In genomic region chr2:195364015-195364965, GRCh38 we compare ENCODE assay signal across 14 cellular contexts.
DNase-seq lines count a peak whose midpoint lies in the region; ATAC-seq, FAIRE-seq and TF ChIP-seq lines count a peak whose summit lies in the region.
"Had no signal": no experiment of that assay in that cellular context is flagged by ENCODE, and none has a peak within 500 bp of the region (broad histone marks: within the 10 kb centered on the region; RNA-seq: fewer than 3 reads in every experiment).

No MANE protein-coding gene starts in this region.

- no peaks in the 10 kb centered on the region for H3K27me3 Mint-ChIP-seq in activated T-cell treated with anti-CD3 and anti-CD28 coated beads, Interleukin-2, amount 50 U/mL, for 4 hours (ENCODE audit: low read depth)
- H3K27me3 Mint-ChIP-seq: activated naive CD8-positive, alpha-beta T cell treated with anti-CD3 and anti-CD28 coated beads, Interleukin-2, amount 10 ng/mL, durations not matched to agents 7 days and 5 days; B cell had no signal

- intact Hi-C loops in endothelial cell of umbilical vein (cut with micrococcal nuclease): loop anchor here (5.0 kb wide), 1 partner anchor 293 kb away; the partner anchor contains the start of gene SLC39A10

- H3K27ac ChIP-seq in endothelial cell of umbilical vein (ENCODE audit: insufficient read depth, low read depth, low read length): peak overlapping the region; percentile 35

- DNase-seq in activated T-cell treated with anti-CD3 and anti-CD28 coated beads, Interleukin-2, amount 50 U/mL, for 4 hours: no peak
- DNase-seq in activated T-cell treated with anti-CD3 and anti-CD28 coated beads, Interleukin-2, amount 50 U/mL, for 1 hour: no peak
- DNase-seq in NCI-H69 (lab: John Stamatoyannopoulos, UW) (peak; percentile 15), endothelial cell of umbilical vein (ENCODE audit: low read depth, low spot score) (peak; percentile 61), renal cortical epithelial cell (ENCODE audit: low read depth) (peak; percentile 53), HUDEP-2 (lab: John Stamatoyannopoulos, UW; ENCODE audit: unreplicated experiment in 76 of 76) (no peak)
- DNase-seq: activated CD4-positive, alpha-beta T cell treated with anti-CD3 and anti-CD28 coated beads for 1 hour; activated naive CD8-positive, alpha-beta T cell treated with anti-CD3 and anti-CD28 coated beads, Interleukin-2, amount 10 ng/mL, durations not matched to agents 7 days and 5 days; stimulated activated naive CD4-positive, alpha-beta T cell had no signal

- no peak for FAIRE-seq in endothelial cell of umbilical vein (lab: Jason Lieb, UNC)
- FAIRE-seq: islet of Langerhans had no signal

- no peaks in the 10 kb centered on the region for H3K36me3 ChIP-seq in endothelial cell of umbilical vein (ENCODE audit: control insufficient read depth in 2 of 2, extremely low read depth in 1 of 2, insufficient read depth in 2 of 2, low read length in 2 of 2)

- peak overlapping the region in 1 of 3 experiments; percentile 24 for H3K4me3 ChIP-seq in endothelial cell of umbilical vein (replicated peaks in 1 of 3; ENCODE audit: insufficient read depth in 1 of 3, low read depth in 1 of 3, low read length in 3 of 3)

- H3K4me1 Mint-ChIP-seq in activated T-cell treated with anti-CD3 and anti-CD28 coated beads, Interleukin-2, amount 50 U/mL, for 4 hours (ENCODE audit: low read depth): peaks cover 16% of the 10 kb centered on the region
- H3K4me1 Mint-ChIP-seq: B cell had no signal

- POLR2A ChIA-PET in endothelial cell of umbilical vein (lab: Charles Lee): interaction anchor here (0.6 kb wide), 1 partner anchor 77 kb away, joined by 4 read pairs; no protein-coding TSS in a partner anchor

- CTCF ChIA-PET in endothelial cell of umbilical vein (lab: Charles Lee): no interaction called here

- no peak overlapping the region for H3K4me3 Mint-ChIP-seq in activated T-cell treated with anti-CD3 and anti-CD28 coated beads, Interleukin-2, amount 50 U/mL, for 4 hours
- H3K4me3 Mint-ChIP-seq: activated naive CD8-positive, alpha-beta T cell treated with anti-CD3 and anti-CD28 coated beads, Interleukin-2, amount 10 ng/mL, durations not matched to agents 7 days and 5 days; B cell had no signal

- BruUV-seq in endothelial cell of umbilical vein (replicated peaks; lab: Mats Ljungman, UMichigan): no TSS peak

- H4K20me1 ChIP-seq in endothelial cell of umbilical vein (replicated peaks; ENCODE audit: control insufficient read depth, extremely low read depth, insufficient read depth, low read length): no peaks in the 10 kb centered on the region

- peak overlapping the region; percentile 36 for H3K9ac ChIP-seq in endothelial cell of umbilical vein (replicated peaks; ENCODE audit: extremely low read depth, insufficient read depth, low read length)

- dilution Hi-C loops in endothelial cell of umbilical vein (cut with MboI; ENCODE audit: extremely low pct_ligation_motif_present, low sequenced_read_pairs): no loop called here

- H3K9me1 ChIP-seq in endothelial cell of umbilical vein (replicated peaks; ENCODE audit: control insufficient read depth, extremely low read depth, insufficient read depth, low read length): no peaks in the 10 kb centered on the region

- TF ChIP-seq CTCF in endothelial cell of umbilical vein (IDR thresholded peaks at IDR 0.05; ENCODE audit: extremely low read depth in 1 of 2, insufficient read depth in 1 of 2, low read depth in 1 of 2, low read length in 2 of 2): no peak

- no peak for TF ChIP-seq POLR2A in endothelial cell of umbilical vein (IDR thresholded peaks at IDR 0.05; ENCODE audit: low read depth, low read length)

- ATAC-seq in activated T-cell treated with anti-CD3 and anti-CD28 coated beads, Interleukin-2, amount 50 U/mL, for 4 hours: peak; percentile 53 to 72
- ATAC-seq in HG02678 (IDR thresholded peaks at IDR 0.05; ENCODE audit: unreplicated experiment): no peak
- no peak for ATAC-seq in GM19467 (IDR thresholded peaks at IDR 0.05; ENCODE audit: unreplicated experiment)
- ATAC-seq: Right ventricle myocardium inferior had no signal

- peaks cover 14% of the 10 kb centered on the region for H3K9me3 Mint-ChIP-seq in activated T-cell treated with anti-CD3 and anti-CD28 coated beads, Interleukin-2, amount 50 U/mL, for 4 hours

- H3K79me2 ChIP-seq in endothelial cell of umbilical vein (ENCODE audit: control insufficient read depth, insufficient read depth, low read length): no peaks in the 10 kb centered on the region

- peak overlapping the region; percentile 32 for H2AFZ ChIP-seq in endothelial cell of umbilical vein (ENCODE audit: low read depth, low read length)

- peak overlapping the region; percentile 84 for H3K4me2 ChIP-seq in endothelial cell of umbilical vein (ENCODE audit: insufficient read depth, low read length)

- no peaks in the 10 kb centered on the region for H3K9me3 ChIP-seq in endothelial cell of umbilical vein (replicated peaks; ENCODE audit: control insufficient read depth, insufficient read depth, low read length)

- H3K36me3 Mint-ChIP-seq in activated T-cell treated with anti-CD3 and anti-CD28 coated beads, Interleukin-2, amount 50 U/mL, for 4 hours (ENCODE audit: insufficient read depth): no peaks in the 10 kb centered on the region

- H3K27me3 ChIP-seq in endothelial cell of umbilical vein (ENCODE audit: control insufficient read depth in 2 of 2, insufficient read depth in 2 of 2, low read length in 2 of 2): no peaks in the 10 kb centered on the region

- peaks cover 10% of the 10 kb centered on the region for H3K4me1 ChIP-seq in endothelial cell of umbilical vein (ENCODE audit: control insufficient read depth, extremely low read depth, insufficient read depth, low read length)

TF ChIP-seq in endothelial cell of umbilical vein, 7 proteins besides CTCF, POLR2A, EP300 and RAD21:
- TF ChIP-seq EZH2 (IDR thresholded peaks at IDR 0.05; ENCODE audit: borderline replicate concordance, low read depth, low read length, severe bottlenecking) (no peak), FOS (IDR thresholded peaks at IDR 0.05; ENCODE audit: borderline replicate concordance, insufficient read depth, low read length) (peak; percentile 48), JUN (IDR thresholded peaks at IDR 0.05; ENCODE audit: borderline replicate concordance, insufficient read depth, insufficient read length, low read depth) (peak; percentile 35), GATA2 (IDR thresholded peaks at IDR 0.05; ENCODE audit: insufficient read depth, insufficient read length, low read depth, low read length) (no peak)

Comparison
In these comparisons a context has a peak if more than half of its experiments do, and no peak if none do; other contexts are left out.
1. ATAC-seq: peak in activated T-cell treated with anti-CD3 and anti-CD28 coated beads, Interleukin-2, amount 50 U/mL, for 4 hours (2 of 2); none in HG02678 (single experiment) and GM19467 (single experiment).
2. DNase-seq: peak in NCI-H69 (single experiment), endothelial cell of umbilical vein (single experiment) and renal cortical epithelial cell (single experiment); none in activated T-cell treated with anti-CD3 and anti-CD28 coated beads, Interleukin-2, amount 50 U/mL, for 4 hours (single experiment), activated T-cell treated with anti-CD3 and anti-CD28 coated beads, Interleukin-2, amount 50 U/mL, for 1 hour (single experiment) and HUDEP-2 (0 of 76).